Comparison of ENCODE assay signal across 1 cellular context in genomic region chr1:155075535-155075934, GRCh38.
A peak's percentile ranks its signal among the peaks of the same experiment; 100 is the strongest.
TF ChIP-seq lines count a peak whose summit lies in the region.

No MANE protein-coding gene starts in this region.

TF ChIP-seq in HepG2, 621 proteins besides CTCF, POLR2A, EP300 and RAD21:
- TF ChIP-seq ZNF768 (CRISPR knock-in tag; IDR thresholded peaks at IDR 0.05), result peak; percentile 62; the same call in 1 of the 2 replicates
- no peak for TF ChIP-seq BATF2 (CRISPR knock-in tag; IDR thresholded peaks at IDR 0.05)
- TF ChIP-seq KIAA2018 (CRISPR knock-in tag; IDR thresholded peaks at IDR 0.05; ENCODE audit: borderline replicate concordance), result no peak
